Comparison of ENCODE assay signal across 8 cellular contexts in genomic region chr3:65732060-65732933, GRCh38.
A peak's percentile ranks its signal among the peaks of the same experiment; 100 is the strongest.
DNase-seq lines count a peak whose midpoint lies in the region; ATAC-seq, FAIRE-seq and TF ChIP-seq lines count a peak whose summit lies in the region.

No MANE protein-coding gene starts in this region.

- H3K36me3 ChIP-seq in bronchial epithelial cell (ENCODE audit: control insufficient read depth, insufficient read depth, low read length) (no peaks in the 10 kb centered on the region), tibial artery (no peaks in the 10 kb centered on the region)

- peaks cover 0 to 25% (median 15%) of the 10 kb centered on the region in 4 donors for H3K4me1 ChIP-seq in tibial artery

- FAIRE-seq in bronchial epithelial cell (lab: Jason Lieb, UNC): peak; percentile 66

- DNase-seq in DMS79 treated with DMSO at 0.1 percent for 48 hours (lab: John Stamatoyannopoulos, UW): peak; percentile 38
- no peak for DNase-seq in DMS79 (lab: John Stamatoyannopoulos, UW)
- peak; percentile 72 for DNase-seq in NCI-H69 (lab: John Stamatoyannopoulos, UW)
- DNase-seq in bronchial epithelial cell (ENCODE audit: low read depth): peak; percentile 56
- peak; percentile 86 for DNase-seq in kidney glomerular epithelial cell (lab: John Stamatoyannopoulos, UW)
- DNase-seq in tibial artery: no peak

- H3K27me3 ChIP-seq in bronchial epithelial cell (ENCODE audit: control insufficient read depth, insufficient read depth, low read length): no peaks in the 10 kb centered on the region
- H3K27me3 ChIP-seq in tibial artery: no peaks in the 10 kb centered on the region

- H3K4me3 ChIP-seq in bronchial epithelial cell (ENCODE audit: low read depth, low read length) (no peak overlapping the region), tibial artery (no peak overlapping the region)

- intact Hi-C loops in tibial artery (cut with DNase I; ENCODE audit: low total_unique reads): loop anchor here (5.0 kb wide), 1 partner anchor 290 kb away; no protein-coding TSS in a partner anchor

- H3K9me3 ChIP-seq in tibial artery: no peaks in the 10 kb centered on the region

- ATAC-seq in GM19455 (IDR thresholded peaks at IDR 0.05; ENCODE audit: unreplicated experiment): peak; percentile 86
- peak; percentile 99 for ATAC-seq in HG03342 (IDR thresholded peaks at IDR 0.05; ENCODE audit: unreplicated experiment)

- peak; percentile 72 for TF ChIP-seq CTCF in bronchial epithelial cell (IDR thresholded peaks at IDR 0.05; ENCODE audit: insufficient read depth, low read length, severe bottlenecking)
- TF ChIP-seq CTCF in tibial artery (IDR thresholded peaks at IDR 0.05): peak; percentile 75

- H3K27ac ChIP-seq in tibial artery: no peak overlapping the region

Comparison
In these comparisons a context has a peak if more than half of its experiments do, and no peak if none do; other contexts are left out.
1. DNase-seq: peak in DMS79 treated with DMSO at 0.1 percent for 48 hours (single experiment), NCI-H69 (single experiment), bronchial epithelial cell (single experiment) and kidney glomerular epithelial cell (single experiment); none in DMS79 (single experiment) and tibial artery (0 of 2).